Comparison of ENCODE assay signal across 38 cellular contexts in the genomic region with DNA sequence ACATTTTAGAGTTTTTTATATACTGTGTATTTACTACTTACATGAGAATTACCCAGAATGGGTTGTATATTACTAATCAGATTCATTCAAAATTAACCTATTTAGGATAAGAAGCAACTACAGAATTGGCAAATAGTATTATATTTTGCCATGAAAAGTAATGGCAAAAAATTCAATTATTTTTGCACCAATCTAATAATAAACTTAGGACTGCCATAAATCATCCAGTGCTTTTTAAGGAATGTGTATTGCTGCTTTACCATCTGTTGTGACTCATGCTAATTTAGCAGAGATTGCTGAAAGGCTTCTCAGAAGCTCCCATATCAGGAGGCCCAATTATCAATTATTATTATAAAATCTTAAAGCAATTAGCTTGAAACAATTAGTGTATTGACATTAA. TPM values are rescaled to one million over a fixed set of nuclear protein-coding genes. Genes with fewer than 3 reads are reported as not detected.
"Had no signal": no experiment of that assay in that cellular context is flagged by ENCODE, and none has a peak within 500 bp of the region (broad histone marks: within the 10 kb centered on the region; RNA-seq: fewer than 3 reads in every experiment).

No MANE protein-coding gene starts in this region.

- H3K4me3 ChIP-seq: adrenal gland, ascending aorta, body of pancreas, breast epithelium, cardiac muscle cell had no signal

- FAIRE-seq: astrocyte, bronchial epithelial cell had no signal

- H3K9me3 ChIP-seq: adrenal gland, ascending aorta, body of pancreas, breast epithelium had no signal

- DNase-seq: activated effector memory CD4-positive, alpha-beta T cell treated with anti-CD3 and anti-CD28 coated beads, Interleukin-2, amount 50 U/mL, for 16 hours; activated effector memory CD4-positive, alpha-beta T cell treated with Interleukin-2 at 50 U/mL for 16 hours; activated gamma-delta T cell; activated gamma-delta T cell treated with Interleukin-2 at 50 U/mL for 16 hours; activated naive CD4-positive, alpha-beta T cell; activated naive CD4-positive, alpha-beta T cell treated with anti-CD3 and anti-CD28 coated beads for 36 hours; activated naive CD4-positive, alpha-beta T cell treated with anti-CD3 and anti-CD28 coated beads, Interleukin-2, amount 10 ng/mL, durations not matched to agents 7 days and 5 days; activated naive CD4-positive, alpha-beta T cell treated with anti-CD3 and anti-CD28 coated beads, Interleukin-2, amount 50 U/mL, for 16 hours; activated naive CD4-positive, alpha-beta T cell treated with Interleukin-2 at 50 U/mL for 16 hours; activated naive CD8-positive, alpha-beta T cell treated with anti-CD3 and anti-CD28 coated beads for 36 hours; activated naive CD8-positive, alpha-beta T cell treated with anti-CD3 and anti-CD28 coated beads, Interleukin-2, amount 10 ng/mL, durations not matched to agents 7 days and 5 days; activated naive CD8-positive, alpha-beta T cell treated with anti-CD3 and anti-CD28 coated beads, Interleukin-2, amount 50 U/mL, for 24 hours; activated T-cell treated with anti-CD3 and anti-CD28 coated beads, Interleukin-2, amount 50 U/mL, for 1 hour; activated T-cell treated with anti-CD3 and anti-CD28 coated beads, Interleukin-2, amount 50 U/mL, for 24 hours; activated T-cell treated with anti-CD3 and anti-CD28 coated beads, Interleukin-2, amount 50 U/mL, for 4 hours; activated T-cell treated with anti-CD3 and anti-CD28 coated beads, Interleukin-2, amount 50 U/mL, for 48 hours; activated T-cell treated with anti-CD3 and anti-CD28 coated beads, Interleukin-2, amount 50 U/mL, for 72 hours; adrenal gland; amniotic stem cell; amygdala; anterior cingulate cortex; aorta; body of pancreas; brain microvascular endothelial cell; caudate nucleus; central memory CD4-positive, alpha-beta T cell; cerebellar nuclear complex had no signal

- H3K27me3 ChIP-seq: adrenal gland, ascending aorta, body of pancreas, brain microvascular endothelial cell, breast epithelium, cardiac muscle cell had no signal

- H3K36me3 ChIP-seq: adrenal gland, ascending aorta, brain microvascular endothelial cell, breast epithelium, cardiac muscle cell had no signal

- H3K4me1 ChIP-seq: adrenal gland, ascending aorta, body of pancreas, breast epithelium had no signal

- H3K27ac ChIP-seq: adrenal gland, ascending aorta, body of pancreas, brain microvascular endothelial cell, breast epithelium, cardiac muscle cell had no signal

- ATAC-seq: activated naive CD4-positive, alpha-beta T cell treated with anti-CD3 and anti-CD28 coated beads, Interleukin-2, amount 50 U/mL, for 72 hours; activated naive CD8-positive, alpha-beta T cell treated with anti-CD3 and anti-CD28 coated beads, Interleukin-2, amount 50 U/mL, for 24 hours; activated T-cell treated with anti-CD3 and anti-CD28 coated beads, Interleukin-2, amount 50 U/mL, for 4 hours; activated T-cell treated with anti-CD3 and anti-CD28 coated beads, Interleukin-2, amount 50 U/mL, for 72 hours; activated T-helper 17 cell treated with anti-CD3 and anti-CD28 coated beads, Interleukin-2, amount 50 U/mL, for 72 hours; body of pancreas had no signal

RNA-seq across cellular contexts. Expression of a gene that starts 24.0 kb away (rescaled TPM):
- total RNA-seq: activated naive CD4-positive, alpha-beta T cell treated with anti-CD3 and anti-CD28 coated beads for 36 hours; activated naive CD4-positive, alpha-beta T cell treated with anti-CD3 and anti-CD28 coated beads, Interleukin-2, amount 50 U/mL, for 72 hours; activated naive CD8-positive, alpha-beta T cell treated with anti-CD3 and anti-CD28 coated beads for 36 hours; activated naive CD8-positive, alpha-beta T cell treated with anti-CD3 and anti-CD28 coated beads, Interleukin-2, amount 10 ng/mL, durations not matched to agents 7 days and 5 days; activated T-cell treated with anti-CD3 and anti-CD28 coated beads, Interleukin-2, amount 50 U/mL, for 4 hours; activated T-cell treated with anti-CD3 and anti-CD28 coated beads, Interleukin-2, amount 50 U/mL, for 72 hours; activated T-helper 1 cell treated with anti-CD3 and anti-CD28 coated beads, Interleukin-12 subunit alpha, Interleukin-12 subunit beta, Interleukin-2, Interleukin-4 antibody, amounts not matched to agents 30 ng/mL and 10 ng/mL and 1 ng/mL, durations not matched to agents 14 hours and 24 hours and 36 hours; activated T-helper 17 cell treated with anti-CD3 and anti-CD28 coated beads, Interleukin-2, amount 50 U/mL, for 72 hours; activated T-helper 2 cell treated with anti-CD3 and anti-CD28 coated beads, Interferon-gamma antibody, Interleukin-2, Interleukin-4, amounts not matched to agents 10 μg/mL and 5 μg/mL and 100 μg/mL, durations not matched to agents 14 hours and 24 hours and 36 hours; ascending aorta; bronchial epithelial cell; cardiac muscle cell; cardiac septum; chondrocyte had no signal
- polyA plus RNA-seq: cardiac muscle cell had no signal
